28 cellular contexts compared by ENCODE assay signal in genomic region chr3:166608132-166608531, GRCh38.
"Had no signal": no experiment of that assay in that cellular context is flagged by ENCODE, and none has a peak within 500 bp of the region (broad histone marks: within the 10 kb centered on the region; RNA-seq: fewer than 3 reads in every experiment).

No MANE protein-coding gene starts in this region.

- ATAC-seq: activated naive CD4-positive, alpha-beta T cell treated with anti-CD3 and anti-CD28 coated beads, Interleukin-2, amount 50 U/mL, for 72 hours; activated T-cell treated with anti-CD3 and anti-CD28 coated beads, Interleukin-2, amount 50 U/mL, for 72 hours; effector memory CD8-positive, alpha-beta T cell; WTC11 had no signal

- FAIRE-seq: endothelial cell of umbilical vein had no signal

- H3K36me3 ChIP-seq: ascending aorta, breast epithelium, esophagus squamous epithelium had no signal

- H3K27ac ChIP-seq: ascending aorta, breast epithelium, epithelial cell of prostate, esophagus squamous epithelium, VCaP had no signal

- H3K27me3 ChIP-seq: ascending aorta, breast epithelium, esophagus squamous epithelium had no signal

- DNase-seq: activated CD4-positive, alpha-beta memory T cell treated with anti-CD3 and anti-CD28 coated beads, Interleukin-2, amount 10 ng/mL, durations not matched to agents 7 days and 5 days; activated CD4-positive, alpha-beta T cell treated with anti-CD3 and anti-CD28 coated beads for 1 hour; activated CD4-positive, alpha-beta T cell treated with anti-CD3 and anti-CD28 coated beads for 4 hours; activated CD4-positive, alpha-beta T cell treated with anti-CD3 and anti-CD28 coated beads, Interleukin-2, amount 10 ng/mL, durations not matched to agents 7 days and 5 days; activated CD4-positive, alpha-beta T cell treated with anti-CD3 and anti-CD28 coated beads, Interleukin-2, amount 50 U/mL, for 4 hours; activated CD8-positive, alpha-beta memory T cell treated with anti-CD3 and anti-CD28 coated beads, Interleukin-2, amount 50 U/mL, for 48 hours; activated gamma-delta T cell; activated naive CD4-positive, alpha-beta T cell; activated naive CD4-positive, alpha-beta T cell treated with anti-CD3 and anti-CD28 coated beads, Interleukin-2, amount 10 ng/mL, durations not matched to agents 7 days and 5 days; activated naive CD8-positive, alpha-beta T cell treated with anti-CD3 and anti-CD28 coated beads, Interleukin-2, amount 10 ng/mL, durations not matched to agents 7 days and 5 days; activated T-cell treated with anti-CD3 and anti-CD28 coated beads for 4 hours; activated T-cell treated with anti-CD3 and anti-CD28 coated beads, Interleukin-2, amount 50 U/mL, for 24 hours; activated T-cell treated with anti-CD3 and anti-CD28 coated beads, Interleukin-2, amount 50 U/mL, for 72 hours; cortex of kidney; dermis blood vessel endothelial cell; effector CD4-positive, alpha-beta T cell; effector memory CD8-positive, alpha-beta T cell; esophagus squamous epithelium; head of caudate nucleus; hippocampal formation; T-helper 2 cell had no signal

- H3K9me3 ChIP-seq: ascending aorta, breast epithelium, esophagus squamous epithelium had no signal

- H3K4me3 ChIP-seq: ascending aorta, breast epithelium, esophagus squamous epithelium had no signal

- H3K4me1 ChIP-seq: ascending aorta, breast epithelium, esophagus squamous epithelium had no signal
